In genomic region chr1:58779837-58780585, GRCh38 we compare ENCODE assay signal across 8 cellular contexts. TPM values are rescaled to one million over a fixed set of nuclear protein-coding genes. Genes with fewer than 3 reads are reported as not detected.
DNase-seq lines count a peak whose midpoint lies in the region; ATAC-seq and TF ChIP-seq lines count a peak whose summit lies in the region.

No MANE protein-coding gene starts in this region.

- intact Hi-C loops in spleen (cut with DNase I; ENCODE audit: low total_unique reads) = loop anchor here (10.0 kb wide), 2 partner anchors 105 to 515 kb away; partner anchors contain the start of gene FGGY
- intact Hi-C loops in testis (cut with DNase I; ENCODE audit: low total_unique reads) = loop anchor here (10.0 kb wide), 3 partner anchors 125 to 925 kb away; partner anchors contain the start of gene FGGY

- H3K36me3 ChIP-seq in spleen = no peaks in the 10 kb centered on the region
- no peaks in the 10 kb centered on the region for H3K36me3 ChIP-seq in testis (ENCODE audit: low read depth, missing control alignments)

- H3K4me1 ChIP-seq in spleen (peaks cover 0 to 37% (median 24%) of the 10 kb centered on the region in 6 donors), testis (peaks cover 7% of the 10 kb centered on the region)

- ATAC-seq in GM21447 (IDR thresholded peaks at IDR 0.05; ENCODE audit: unreplicated experiment) (no peak), HG02870 (IDR thresholded peaks at IDR 0.05; ENCODE audit: unreplicated experiment) (no peak)

- TF ChIP-seq POLR2A in spleen (IDR thresholded peaks at IDR 0.05) (no peak), testis (IDR thresholded peaks at IDR 0.05) (no peak)

- WGBS in spleen, 5 donors = 63 to 80% (median 71%) methylated on average over 4 of the region's 4 CpGs
- WGBS in testis, 2 donors = 58 to 60% methylated on average over 4 of the region's 4 CpGs

- H3K27ac ChIP-seq in spleen = peak overlapping the region in 6 of 8 donors; percentile 11 to 99 (median 33)
- H3K27ac ChIP-seq in testis = peak overlapping the region in 1 of 2 donors; percentile 17

- H3K9me3 ChIP-seq in spleen (no peaks in the 10 kb centered on the region), testis (no peaks in the 10 kb centered on the region)

- H3K4me3 ChIP-seq in spleen (peak overlapping the region in 2 of 8 donors; percentile 61 to 88), testis (no peak overlapping the region)

- TF ChIP-seq CTCF in spleen (IDR thresholded peaks at IDR 0.05 in 8 of 11, conservative IDR thresholded peaks at IDR 0.05 in 3 of 11) (no peak), testis (IDR thresholded peaks at IDR 0.05) (no peak)

- DNase-seq in DMS153 (lab: John Stamatoyannopoulos, UW) = peak; percentile 99
- peak; percentile 52 for DNase-seq in NCI-H1694 (lab: John Stamatoyannopoulos, UW)
- DNase-seq in amniotic stem cell (lab: John Stamatoyannopoulos, UW) = peak; percentile 41
- peak; percentile 66 for DNase-seq in iris pigment epithelial cell (ENCODE audit: low read depth)
- no peak for DNase-seq in spleen
- DNase-seq in testis = no peak

- peaks cover 0 to 9% (median 0%) of the 10 kb centered on the region in 7 donors for H3K27me3 ChIP-seq in spleen (replicated peaks in 1 of 7)
- H3K27me3 ChIP-seq in testis = no peaks in the 10 kb centered on the region

RNA-seq across cellular contexts. Expression of gene JUN, which starts 3.8 kb away (rescaled TPM):
- total RNA-seq in spleen = 100 to 1,000 TPM in 1 of 7 donors, 10 to 100 TPM in 6; 33.7 to 162 (median 60.3) TPM
- 10 to 100 TPM in 2 of 3 donors, 1 to 10 TPM in 1; 8.3 to 40.8 (median 18.6) TPM for polyA plus RNA-seq in spleen
- 10 to 100 TPM; 60.6 to 67.8 TPM for total RNA-seq in testis
- 40.9 TPM for polyA plus RNA-seq in testis (ENCODE audit: insufficient read depth, low read depth, low replicate concordance)

Comparison
In these comparisons a context has a peak if more than half of its experiments do, and no peak if none do; other contexts are left out.
1. DNase-seq: peak in DMS153 (single experiment), NCI-H1694 (single experiment), amniotic stem cell (single experiment) and iris pigment epithelial cell (single experiment); none in spleen (single experiment) and testis (single experiment).